1 cellular context compared by ENCODE assay signal in the genomic region with DNA sequence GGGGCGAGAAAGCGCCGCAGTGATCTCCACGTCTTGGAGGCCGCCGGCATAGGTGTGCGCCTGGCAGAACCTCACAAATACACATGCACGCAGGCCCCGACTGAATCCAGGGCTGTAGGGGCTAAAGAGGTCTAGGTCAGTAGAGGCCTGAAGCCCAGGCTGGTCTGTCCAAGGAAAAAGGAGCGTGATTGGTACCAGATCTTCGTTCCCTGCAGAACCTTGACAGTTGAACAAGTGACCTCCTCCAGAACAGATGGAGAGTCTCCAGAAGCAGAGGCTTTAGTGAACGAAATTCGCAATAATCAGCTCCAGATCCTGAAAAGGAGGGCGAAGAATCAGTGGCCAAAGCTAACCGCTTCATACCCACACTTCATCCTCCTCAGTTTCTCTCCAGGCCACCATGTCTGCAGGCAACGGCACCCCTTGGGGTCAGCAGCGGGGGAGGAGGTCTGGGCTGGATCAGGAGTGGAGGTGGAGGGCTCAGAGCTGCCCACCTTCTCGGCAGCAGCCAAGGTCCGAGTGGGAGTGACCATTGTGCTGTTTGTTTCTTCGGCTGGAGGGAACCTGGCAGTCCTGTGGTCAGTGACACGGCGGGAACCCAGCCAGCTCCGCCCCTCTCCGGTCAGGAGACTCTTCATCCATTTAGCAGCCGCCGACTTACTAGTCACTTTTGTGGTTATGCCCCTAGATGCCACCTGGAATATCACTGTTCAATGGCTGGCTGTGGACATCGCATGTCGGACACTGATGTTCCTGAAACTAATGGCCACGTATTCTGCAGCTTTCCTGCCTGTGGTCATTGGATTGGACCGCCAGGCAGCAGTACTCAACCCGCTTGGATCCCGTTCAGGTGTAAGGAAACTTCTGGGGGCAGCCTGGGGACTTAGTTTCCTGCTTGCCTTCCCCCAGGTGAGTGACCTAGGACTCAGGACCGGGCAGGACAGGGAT.
A peak's percentile ranks its signal among the peaks of the same experiment; 100 is the strongest.
TF ChIP-seq lines count a peak whose summit lies in the region.

No MANE protein-coding gene starts in this region.

TF ChIP-seq in K562, 482 proteins besides CTCF, POLR2A, EP300 and RAD21 (continued from another document and continues in another):
- TF ChIP-seq, protein P1, sequence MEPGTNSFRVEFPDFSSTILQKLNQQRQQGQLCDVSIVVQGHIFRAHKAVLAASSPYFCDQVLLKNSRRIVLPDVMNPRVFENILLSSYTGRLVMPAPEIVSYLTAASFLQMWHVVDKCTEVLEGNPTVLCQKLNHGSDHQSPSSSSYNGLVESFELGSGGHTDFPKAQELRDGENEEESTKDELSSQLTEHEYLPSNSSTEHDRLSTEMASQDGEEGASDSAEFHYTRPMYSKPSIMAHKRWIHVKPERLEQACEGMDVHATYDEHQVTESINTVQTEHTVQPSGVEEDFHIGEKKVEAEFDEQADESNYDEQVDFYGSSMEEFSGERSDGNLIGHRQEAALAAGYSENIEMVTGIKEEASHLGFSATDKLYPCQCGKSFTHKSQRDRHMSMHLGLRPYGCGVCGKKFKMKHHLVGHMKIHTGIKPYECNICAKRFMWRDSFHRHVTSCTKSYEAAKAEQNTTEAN (CRISPR knock-in tag; IDR thresholded peaks at IDR 0.05): no peak
- TF ChIP-seq, protein P2, sequence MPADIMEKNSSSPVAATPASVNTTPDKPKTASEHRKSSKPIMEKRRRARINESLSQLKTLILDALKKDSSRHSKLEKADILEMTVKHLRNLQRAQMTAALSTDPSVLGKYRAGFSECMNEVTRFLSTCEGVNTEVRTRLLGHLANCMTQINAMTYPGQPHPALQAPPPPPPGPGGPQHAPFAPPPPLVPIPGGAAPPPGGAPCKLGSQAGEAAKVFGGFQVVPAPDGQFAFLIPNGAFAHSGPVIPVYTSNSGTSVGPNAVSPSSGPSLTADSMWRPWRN (IDR thresholded peaks at IDR 0.05; ENCODE audit: low read depth): 0 out of 2 replicates have a peak, but pooled peaks have one; percentile 7
- TF ChIP-seq ZEB2 (IDR thresholded peaks at IDR 0.05): no peak
- peak; percentile 89; the same call in 1 of the 2 replicates for TF ChIP-seq ZNF12 (CRISPR knock-in tag; IDR thresholded peaks at IDR 0.05)
- TF ChIP-seq ZNF197 (CRISPR knock-in tag; IDR thresholded peaks at IDR 0.05; ENCODE audit: low read depth): no peak
- TF ChIP-seq, protein P3, sequence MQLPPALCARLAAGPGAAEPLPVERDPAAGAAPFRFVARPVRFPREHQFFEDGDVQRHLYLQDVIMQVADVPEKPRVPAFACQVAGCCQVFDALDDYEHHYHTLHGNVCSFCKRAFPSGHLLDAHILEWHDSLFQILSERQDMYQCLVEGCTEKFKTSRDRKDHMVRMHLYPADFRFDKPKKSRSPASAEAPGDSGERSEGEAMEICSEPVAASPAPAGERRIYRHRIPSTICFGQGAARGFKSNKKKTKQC (CRISPR knock-in tag; IDR thresholded peaks at IDR 0.05): no peak
- TF ChIP-seq YBX1 (IDR thresholded peaks at IDR 0.05): no peak
- TF ChIP-seq ZNF134 (CRISPR knock-in tag; conservative IDR thresholded peaks at IDR 0.05): no peak
- no peak for TF ChIP-seq POU5F1 (IDR thresholded peaks at IDR 0.05; ENCODE audit: borderline replicate concordance, low read depth, low read length, partially characterized antibody)
- peak; percentile 52; the same call in 1 of the 2 replicates for TF ChIP-seq NFE2 (IDR thresholded peaks at IDR 0.05; ENCODE audit: low read depth)
- TF ChIP-seq YY1 (IDR thresholded peaks at IDR 0.05; ENCODE audit: borderline replicate concordance in 1 of 3, control insufficient read depth in 1 of 3, extremely low read depth in 1 of 3, insufficient read depth in 3 of 3, insufficient read length in 1 of 3, insufficient replicate concordance in 2 of 3, low read depth in 1 of 3, low read length in 2 of 3): peak in 1 of 3 experiments; percentile 47
- no peak for TF ChIP-seq CHD1 (IDR thresholded peaks at IDR 0.05; ENCODE audit: low read length)
- TF ChIP-seq, protein P4, sequence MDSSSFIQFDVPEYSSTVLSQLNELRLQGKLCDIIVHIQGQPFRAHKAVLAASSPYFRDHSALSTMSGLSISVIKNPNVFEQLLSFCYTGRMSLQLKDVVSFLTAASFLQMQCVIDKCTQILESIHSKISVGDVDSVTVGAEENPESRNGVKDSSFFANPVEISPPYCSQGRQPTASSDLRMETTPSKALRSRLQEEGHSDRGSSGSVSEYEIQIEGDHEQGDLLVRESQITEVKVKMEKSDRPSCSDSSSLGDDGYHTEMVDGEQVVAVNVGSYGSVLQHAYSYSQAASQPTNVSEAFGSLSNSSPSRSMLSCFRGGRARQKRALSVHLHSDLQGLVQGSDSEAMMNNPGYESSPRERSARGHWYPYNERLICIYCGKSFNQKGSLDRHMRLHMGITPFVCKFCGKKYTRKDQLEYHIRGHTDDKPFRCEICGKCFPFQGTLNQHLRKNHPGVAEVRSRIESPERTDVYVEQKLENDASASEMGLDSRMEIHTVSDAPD (CRISPR knock-in tag; IDR thresholded peaks at IDR 0.05): no peak
- TF ChIP-seq, protein P5, sequence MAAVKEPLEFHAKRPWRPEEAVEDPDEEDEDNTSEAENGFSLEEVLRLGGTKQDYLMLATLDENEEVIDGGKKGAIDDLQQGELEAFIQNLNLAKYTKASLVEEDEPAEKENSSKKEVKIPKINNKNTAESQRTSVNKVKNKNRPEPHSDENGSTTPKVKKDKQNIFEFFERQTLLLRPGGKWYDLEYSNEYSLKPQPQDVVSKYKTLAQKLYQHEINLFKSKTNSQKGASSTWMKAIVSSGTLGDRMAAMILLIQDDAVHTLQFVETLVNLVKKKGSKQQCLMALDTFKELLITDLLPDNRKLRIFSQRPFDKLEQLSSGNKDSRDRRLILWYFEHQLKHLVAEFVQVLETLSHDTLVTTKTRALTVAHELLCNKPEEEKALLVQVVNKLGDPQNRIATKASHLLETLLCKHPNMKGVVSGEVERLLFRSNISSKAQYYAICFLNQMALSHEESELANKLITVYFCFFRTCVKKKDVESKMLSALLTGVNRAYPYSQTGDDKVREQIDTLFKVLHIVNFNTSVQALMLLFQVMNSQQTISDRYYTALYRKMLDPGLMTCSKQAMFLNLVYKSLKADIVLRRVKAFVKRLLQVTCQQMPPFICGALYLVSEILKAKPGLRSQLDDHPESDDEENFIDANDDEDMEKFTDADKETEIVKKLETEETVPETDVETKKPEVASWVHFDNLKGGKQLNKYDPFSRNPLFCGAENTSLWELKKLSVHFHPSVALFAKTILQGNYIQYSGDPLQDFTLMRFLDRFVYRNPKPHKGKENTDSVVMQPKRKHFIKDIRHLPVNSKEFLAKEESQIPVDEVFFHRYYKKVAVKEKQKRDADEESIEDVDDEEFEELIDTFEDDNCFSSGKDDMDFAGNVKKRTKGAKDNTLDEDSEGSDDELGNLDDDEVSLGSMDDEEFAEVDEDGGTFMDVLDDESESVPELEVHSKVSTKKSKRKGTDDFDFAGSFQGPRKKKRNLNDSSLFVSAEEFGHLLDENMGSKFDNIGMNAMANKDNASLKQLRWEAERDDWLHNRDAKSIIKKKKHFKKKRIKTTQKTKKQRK (IDR thresholded peaks at IDR 0.05; ENCODE audit: borderline replicate concordance, low read depth, low read length): no peak
- TF ChIP-seq CBFB (CRISPR knock-in tag; IDR thresholded peaks at IDR 0.05): no peak
- TF ChIP-seq, protein P6, sequence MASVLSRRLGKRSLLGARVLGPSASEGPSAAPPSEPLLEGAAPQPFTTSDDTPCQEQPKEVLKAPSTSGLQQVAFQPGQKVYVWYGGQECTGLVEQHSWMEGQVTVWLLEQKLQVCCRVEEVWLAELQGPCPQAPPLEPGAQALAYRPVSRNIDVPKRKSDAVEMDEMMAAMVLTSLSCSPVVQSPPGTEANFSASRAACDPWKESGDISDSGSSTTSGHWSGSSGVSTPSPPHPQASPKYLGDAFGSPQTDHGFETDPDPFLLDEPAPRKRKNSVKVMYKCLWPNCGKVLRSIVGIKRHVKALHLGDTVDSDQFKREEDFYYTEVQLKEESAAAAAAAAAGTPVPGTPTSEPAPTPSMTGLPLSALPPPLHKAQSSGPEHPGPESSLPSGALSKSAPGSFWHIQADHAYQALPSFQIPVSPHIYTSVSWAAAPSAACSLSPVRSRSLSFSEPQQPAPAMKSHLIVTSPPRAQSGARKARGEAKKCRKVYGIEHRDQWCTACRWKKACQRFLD (CRISPR knock-in tag; IDR thresholded peaks at IDR 0.05): no peak
- TF ChIP-seq SMC3 (conservative IDR thresholded peaks at IDR 0.05; ENCODE audit: insufficient read depth, low read depth, low read length): no peak
- peak; percentile 59; the same call in 1 of the 2 replicates for TF ChIP-seq ZFX (CRISPR knock-in tag; IDR thresholded peaks at IDR 0.05)
- TF ChIP-seq HDAC3 (IDR thresholded peaks at IDR 0.05; ENCODE audit: borderline replicate concordance, partially characterized antibody): no peak
- TF ChIP-seq, protein P7, sequence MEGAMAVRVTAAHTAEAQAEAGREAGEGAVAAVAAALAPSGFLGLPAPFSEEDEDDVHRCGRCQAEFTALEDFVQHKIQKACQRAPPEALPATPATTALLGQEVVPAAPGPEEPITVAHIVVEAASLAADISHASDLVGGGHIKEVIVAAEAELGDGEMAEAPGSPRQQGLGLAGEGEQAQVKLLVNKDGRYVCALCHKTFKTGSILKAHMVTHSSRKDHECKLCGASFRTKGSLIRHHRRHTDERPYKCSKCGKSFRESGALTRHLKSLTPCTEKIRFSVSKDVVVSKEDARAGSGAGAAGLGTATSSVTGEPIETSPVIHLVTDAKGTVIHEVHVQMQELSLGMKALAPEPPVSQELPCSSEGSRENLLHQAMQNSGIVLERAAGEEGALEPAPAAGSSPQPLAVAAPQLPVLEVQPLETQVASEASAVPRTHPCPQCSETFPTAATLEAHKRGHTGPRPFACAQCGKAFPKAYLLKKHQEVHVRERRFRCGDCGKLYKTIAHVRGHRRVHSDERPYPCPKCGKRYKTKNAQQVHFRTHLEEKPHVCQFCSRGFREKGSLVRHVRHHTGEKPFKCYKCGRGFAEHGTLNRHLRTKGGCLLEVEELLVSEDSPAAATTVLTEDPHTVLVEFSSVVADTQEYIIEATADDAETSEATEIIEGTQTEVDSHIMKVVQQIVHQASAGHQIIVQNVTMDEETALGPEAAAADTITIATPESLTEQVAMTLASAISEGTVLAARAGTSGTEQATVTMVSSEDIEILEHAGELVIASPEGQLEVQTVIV (CRISPR knock-in tag; IDR thresholded peaks at IDR 0.05; ENCODE audit: borderline replicate concordance): no peak
- TF ChIP-seq, protein P8, sequence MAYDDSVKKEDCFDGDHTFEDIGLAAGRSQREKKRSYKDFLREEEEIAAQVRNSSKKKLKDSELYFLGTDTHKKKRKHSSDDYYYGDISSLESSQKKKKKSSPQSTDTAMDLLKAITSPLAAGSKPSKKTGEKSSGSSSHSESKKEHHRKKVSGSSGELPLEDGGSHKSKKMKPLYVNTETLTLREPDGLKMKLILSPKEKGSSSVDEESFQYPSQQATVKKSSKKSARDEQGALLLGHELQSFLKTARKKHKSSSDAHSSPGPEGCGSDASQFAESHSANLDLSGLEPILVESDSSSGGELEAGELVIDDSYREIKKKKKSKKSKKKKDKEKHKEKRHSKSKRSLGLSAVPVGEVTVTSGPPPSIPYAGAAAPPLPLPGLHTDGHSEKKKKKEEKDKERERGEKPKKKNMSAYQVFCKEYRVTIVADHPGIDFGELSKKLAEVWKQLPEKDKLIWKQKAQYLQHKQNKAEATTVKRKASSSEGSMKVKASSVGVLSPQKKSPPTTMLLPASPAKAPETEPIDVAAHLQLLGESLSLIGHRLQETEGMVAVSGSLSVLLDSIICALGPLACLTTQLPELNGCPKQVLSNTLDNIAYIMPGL (CRISPR knock-in tag; IDR thresholded peaks at IDR 0.05): no peak
- TF ChIP-seq, protein P9, sequence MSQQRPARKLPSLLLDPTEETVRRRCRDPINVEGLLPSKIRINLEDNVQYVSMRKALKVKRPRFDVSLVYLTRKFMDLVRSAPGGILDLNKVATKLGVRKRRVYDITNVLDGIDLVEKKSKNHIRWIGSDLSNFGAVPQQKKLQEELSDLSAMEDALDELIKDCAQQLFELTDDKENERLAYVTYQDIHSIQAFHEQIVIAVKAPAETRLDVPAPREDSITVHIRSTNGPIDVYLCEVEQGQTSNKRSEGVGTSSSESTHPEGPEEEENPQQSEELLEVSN (IDR thresholded peaks at IDR 0.05; ENCODE audit: borderline replicate concordance in 1 of 2, extremely low read depth in 1 of 2, insufficient read depth in 1 of 2, insufficient read length in 1 of 2, low read depth in 1 of 2, low read length in 1 of 2, poor library complexity in 1 of 2, severe bottlenecking in 1 of 2): peak; percentile 44 to 62
- TF ChIP-seq, protein P10, sequence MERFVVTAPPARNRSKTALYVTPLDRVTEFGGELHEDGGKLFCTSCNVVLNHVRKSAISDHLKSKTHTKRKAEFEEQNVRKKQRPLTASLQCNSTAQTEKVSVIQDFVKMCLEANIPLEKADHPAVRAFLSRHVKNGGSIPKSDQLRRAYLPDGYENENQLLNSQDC (CRISPR knock-in tag; IDR thresholded peaks at IDR 0.05): no peak
- no peak for TF ChIP-seq ZNF445 (CRISPR knock-in tag; IDR thresholded peaks at IDR 0.05; ENCODE audit: low read depth)
- TF ChIP-seq, protein P11, sequence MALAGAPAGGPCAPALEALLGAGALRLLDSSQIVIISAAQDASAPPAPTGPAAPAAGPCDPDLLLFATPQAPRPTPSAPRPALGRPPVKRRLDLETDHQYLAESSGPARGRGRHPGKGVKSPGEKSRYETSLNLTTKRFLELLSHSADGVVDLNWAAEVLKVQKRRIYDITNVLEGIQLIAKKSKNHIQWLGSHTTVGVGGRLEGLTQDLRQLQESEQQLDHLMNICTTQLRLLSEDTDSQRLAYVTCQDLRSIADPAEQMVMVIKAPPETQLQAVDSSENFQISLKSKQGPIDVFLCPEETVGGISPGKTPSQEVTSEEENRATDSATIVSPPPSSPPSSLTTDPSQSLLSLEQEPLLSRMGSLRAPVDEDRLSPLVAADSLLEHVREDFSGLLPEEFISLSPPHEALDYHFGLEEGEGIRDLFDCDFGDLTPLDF (CRISPR knock-in tag; IDR thresholded peaks at IDR 0.05): peak; percentile 39; the same call in 1 of the 2 replicates
- no peak for TF ChIP-seq JUNB (CRISPR knock-in tag; conservative IDR thresholded peaks at IDR 0.05)
- no peak for TF ChIP-seq ZNF224 (CRISPR knock-in tag; IDR thresholded peaks at IDR 0.05)
- TF ChIP-seq TBP (optimal IDR thresholded peaks at IDR 0.05; ENCODE audit: low read depth, low read length): peak; percentile 29
- no peak for TF ChIP-seq GTF2F1 (IDR thresholded peaks at IDR 0.05; ENCODE audit: low read depth, low read length)
- TF ChIP-seq, protein P12, sequence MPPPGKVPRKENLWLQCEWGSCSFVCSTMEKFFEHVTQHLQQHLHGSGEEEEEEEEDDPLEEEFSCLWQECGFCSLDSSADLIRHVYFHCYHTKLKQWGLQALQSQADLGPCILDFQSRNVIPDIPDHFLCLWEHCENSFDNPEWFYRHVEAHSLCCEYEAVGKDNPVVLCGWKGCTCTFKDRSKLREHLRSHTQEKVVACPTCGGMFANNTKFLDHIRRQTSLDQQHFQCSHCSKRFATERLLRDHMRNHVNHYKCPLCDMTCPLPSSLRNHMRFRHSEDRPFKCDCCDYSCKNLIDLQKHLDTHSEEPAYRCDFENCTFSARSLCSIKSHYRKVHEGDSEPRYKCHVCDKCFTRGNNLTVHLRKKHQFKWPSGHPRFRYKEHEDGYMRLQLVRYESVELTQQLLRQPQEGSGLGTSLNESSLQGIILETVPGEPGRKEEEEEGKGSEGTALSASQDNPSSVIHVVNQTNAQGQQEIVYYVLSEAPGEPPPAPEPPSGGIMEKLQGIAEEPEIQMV (tag; conservative IDR thresholded peaks at IDR 0.05; ENCODE audit: low read depth): no peak
- TF ChIP-seq XRCC3 (IDR thresholded peaks at IDR 0.05): no peak
- no peak for TF ChIP-seq ZFP30 (CRISPR knock-in tag; IDR thresholded peaks at IDR 0.05; ENCODE audit: borderline replicate concordance)
- no peak for TF ChIP-seq FOXJ3 (CRISPR knock-in tag; IDR thresholded peaks at IDR 0.05)
- TF ChIP-seq NCOA2 (IDR thresholded peaks at IDR 0.05; ENCODE audit: partially characterized antibody in 2 of 2): no peak
- TF ChIP-seq ZKSCAN8 (CRISPR knock-in tag; IDR thresholded peaks at IDR 0.05): no peak
- no peak for TF ChIP-seq ZBED1 (IDR thresholded peaks at IDR 0.05)
- no peak for TF ChIP-seq ZNF143 (CRISPR knock-in tag; IDR thresholded peaks at IDR 0.05)
- TF ChIP-seq ZNF696 (CRISPR knock-in tag; conservative IDR thresholded peaks at IDR 0.05): no peak
- TF ChIP-seq RBM25 (IDR thresholded peaks at IDR 0.05; ENCODE audit: low read depth, low read length, severe bottlenecking): no peak
- TF ChIP-seq DIDO1 (tag; IDR thresholded peaks at IDR 0.05; ENCODE audit: low read depth): no peak
